In the genomic region with DNA sequence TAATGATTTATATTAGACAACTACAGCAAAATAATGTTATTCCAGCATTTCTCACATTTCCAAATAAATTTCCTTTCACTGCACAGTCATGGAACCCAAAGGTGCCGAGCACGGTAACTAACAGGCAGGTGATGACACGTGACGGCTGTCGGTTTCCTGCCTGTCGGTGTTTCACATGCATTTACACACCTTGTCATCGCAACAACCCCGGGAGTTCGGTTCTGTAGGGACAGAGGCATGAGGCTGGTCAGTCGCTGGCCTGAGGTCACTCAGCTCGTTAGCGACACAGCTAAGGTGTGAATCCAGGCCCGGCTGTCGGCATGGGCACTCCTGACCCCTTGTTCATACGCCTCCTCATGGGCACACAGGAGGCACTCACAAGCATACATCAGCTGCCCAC, we compare ENCODE assay signal across 20 cellular contexts.
"Had no signal": no experiment of that assay in that cellular context is flagged by ENCODE, and none has a peak within 500 bp of the region (broad histone marks: within the 10 kb centered on the region; RNA-seq: fewer than 3 reads in every experiment).

No MANE protein-coding gene starts in this region.

- H2AFZ ChIP-seq: neural progenitor cell had no signal

- DNase-seq: cerebellar nuclear complex; esophagus squamous epithelium; foreskin fibroblast; head of caudate nucleus; hypothalamus; kidney glomerular epithelial cell; lower lobe of right lung; natural killer cell; occipital lobe; stimulated activated CD4-positive, alpha-beta T cell treated with anti-CD3 and anti-CD28 coated beads, Interleukin-2, amount 100 ng/mL, for 24 hours; stimulated activated CD4-positive, alpha-beta T cell treated with anti-CD3 and anti-CD28 coated beads, Interleukin-4, amount 100 ng/mL, for 4 hours; stimulated activated naive CD4-positive, alpha-beta T cell treated with Interleukin-2 at 50 U/mL for 16 hours; thyroid gland; uterus had no signal

- H3K4me2 ChIP-seq: neural progenitor cell had no signal

- H3K9ac ChIP-seq: neural progenitor cell had no signal

- H3K27ac ChIP-seq: esophagus squamous epithelium, lower lobe of right lung, neural progenitor cell, pancreas, prostate gland, suprapubic skin, thyroid gland had no signal

- H3K4me1 ChIP-seq: prostate gland had no signal

- H3K27me3 ChIP-seq: esophagus squamous epithelium, neural progenitor cell, pancreas, suprapubic skin, thyroid gland, uterus had no signal

- H3K36me3 ChIP-seq: neural progenitor cell, uterus had no signal

- H3K9me3 ChIP-seq: esophagus squamous epithelium, lower lobe of right lung, pancreas, prostate gland, suprapubic skin, thyroid gland, uterus had no signal

- ATAC-seq: left lobe of liver, lower lobe of right lung, natural killer cell, pancreas, sciatic nerve had no signal

- H3K4me3 ChIP-seq: esophagus squamous epithelium, lower lobe of right lung, neural progenitor cell, pancreas, prostate gland, suprapubic skin, thyroid gland, uterus had no signal
